ENCODE assay signal across 15 cellular contexts in genomic region chr1:116277840-116278540, GRCh38.
DNase-seq lines count a peak whose midpoint lies in the region; ATAC-seq, FAIRE-seq and TF ChIP-seq lines count a peak whose summit lies in the region.
"Had no signal": no experiment of that assay in that cellular context is flagged by ENCODE, and none has a peak within 500 bp of the region (broad histone marks: within the 10 kb centered on the region; RNA-seq: fewer than 3 reads in every experiment).

No MANE protein-coding gene starts in this region.

- H3K27ac ChIP-seq in GM12878 (ENCODE audit: control insufficient read depth, insufficient read depth), result no peak overlapping the region
- H3K27ac ChIP-seq in esophagus muscularis mucosa (replicated peaks in 1 of 4), result no peak overlapping the region
- H3K27ac ChIP-seq in pancreas, result no peak overlapping the region
- H3K27ac ChIP-seq: BLaER1 had no signal

- no peaks in the 10 kb centered on the region for H3K4me1 ChIP-seq in GM12878 (ENCODE audit: control insufficient read depth, insufficient read depth, low read length)
- no peaks in the 10 kb centered on the region for H3K4me1 ChIP-seq in esophagus muscularis mucosa
- H3K4me1 ChIP-seq in pancreas, result no peaks in the 10 kb centered on the region
- H3K4me1 ChIP-seq: Caco-2 had no signal

- no peaks in the 10 kb centered on the region for H3K36me3 Mint-ChIP-seq in activated T-cell treated with anti-CD3 and anti-CD28 coated beads, Interleukin-2, amount 50 U/mL, for 4 hours (ENCODE audit: insufficient read depth)
- no peaks in the 10 kb centered on the region for H3K36me3 Mint-ChIP-seq in activated CD4-positive, alpha-beta T cell treated with anti-CD3 and anti-CD28 coated beads, Interleukin-2, amount 10 ng/mL, durations not matched to agents 24 days and 14 days (ENCODE audit: low read depth)

- CTCF ChIA-PET in GM12878 (lab: Yijun Ruan, JAX), result interaction anchor here (1.4 kb wide), 1 partner anchor 139 kb away, joined by 3 read pairs; no protein-coding TSS in a partner anchor

- H3K27me3 Mint-ChIP-seq in stimulated activated naive CD8-positive, alpha-beta T cell treated with anti-CD3 and anti-CD28 coated beads, Interleukin-15, amount 100 ng/mL, for 72 hours, result no peaks in the 10 kb centered on the region
- peaks cover 8% of the 10 kb centered on the region for H3K27me3 Mint-ChIP-seq in activated T-cell treated with anti-CD3 and anti-CD28 coated beads, Interleukin-2, amount 50 U/mL, for 4 hours (ENCODE audit: low read depth)
- H3K27me3 Mint-ChIP-seq in activated CD4-positive, alpha-beta T cell treated with anti-CD3 and anti-CD28 coated beads, Interleukin-2, amount 10 ng/mL, durations not matched to agents 24 days and 14 days, result peaks cover 25% of the 10 kb centered on the region

- no peak for TF ChIP-seq EP300 in GM12878 (IDR thresholded peaks at IDR 0.05; ENCODE audit: borderline replicate concordance in 1 of 2, control insufficient read depth in 1 of 2, low read depth in 2 of 2, low read length in 2 of 2)
- TF ChIP-seq EP300 in esophagus muscularis mucosa (IDR thresholded peaks at IDR 0.05), result no peak

- no peaks in the 10 kb centered on the region for H3K4me1 Mint-ChIP-seq in stimulated activated naive CD8-positive, alpha-beta T cell treated with anti-CD3 and anti-CD28 coated beads, Interleukin-15, amount 100 ng/mL, for 72 hours
- H3K4me1 Mint-ChIP-seq in activated T-cell treated with anti-CD3 and anti-CD28 coated beads, Interleukin-2, amount 50 U/mL, for 4 hours (ENCODE audit: low read depth), result no peaks in the 10 kb centered on the region
- H3K4me1 Mint-ChIP-seq in activated CD4-positive, alpha-beta T cell treated with anti-CD3 and anti-CD28 coated beads, Interleukin-2, amount 10 ng/mL, durations not matched to agents 24 days and 14 days, result peaks cover 1% of the 10 kb centered on the region

- H3K9me3 ChIP-seq in GM12878 (replicated peaks; ENCODE audit: control insufficient read depth, insufficient read depth, low read length) (no peaks in the 10 kb centered on the region), esophagus muscularis mucosa (peaks cover 0 to 7% (median 0%) of the 10 kb centered on the region in 4 donors), pancreas (no peaks in the 10 kb centered on the region)
- H3K9me3 ChIP-seq: BLaER1, Caco-2 had no signal

- H3K79me2 ChIP-seq in GM12878 (ENCODE audit: control insufficient read depth, insufficient read depth, low read length), result no peaks in the 10 kb centered on the region

- in situ Hi-C loops in GM12878 (cut with MboI), result no loop called here

- SMC1A ChIA-PET in GM12878 (lab: Charles Lee; ENCODE audit: uncharacterized antibody, unreplicated experiment), result interaction anchor here (0.6 to 1.5 kb wide), 2 partner anchors 12 to 59 kb away, joined by 3 read pairs; no protein-coding TSS in a partner anchor

- intact Hi-C loops in GM12878 (cut with micrococcal nuclease; ENCODE audit: unreplicated experiment) (no loop called here), esophagus muscularis mucosa (cut with DNase I) (no loop called here), pancreas (cut with DNase I) (no loop called here)
- intact Hi-C loops in activated CD4-positive, alpha-beta T cell treated with anti-CD3 and anti-CD28 coated beads, Interleukin-2, amount 10 ng/mL, durations not matched to agents 24 days and 14 days (cut with micrococcal nuclease), result no loop called here

- H3K4me2 ChIP-seq in GM12878 (ENCODE audit: control insufficient read depth, insufficient read depth), result no peak overlapping the region
- H3K4me2 ChIP-seq: BLaER1 had no signal

- no peak for TF ChIP-seq RAD21 in GM12878 (IDR thresholded peaks at IDR 0.05; ENCODE audit: insufficient read depth, low read depth, low read length)

- no peak overlapping the region for H3K9ac ChIP-seq in GM12878 (ENCODE audit: control insufficient read depth, insufficient read depth, low read length)
- H3K9ac ChIP-seq: BLaER1 had no signal

- no peaks in the 10 kb centered on the region for H4K20me1 ChIP-seq in GM12878 (ENCODE audit: control insufficient read depth, insufficient read depth)
- H4K20me1 ChIP-seq: BLaER1 had no signal

- H2AFZ ChIP-seq in GM12878 (ENCODE audit: control insufficient read depth, low read depth, low read length), result no peak overlapping the region

- TF ChIP-seq CTCF in GM12878 (IDR thresholded peaks at IDR 0.05 in 2 of 3, conservative IDR thresholded peaks at IDR 0.05 in 1 of 3; ENCODE audit: control insufficient read depth in 2 of 3, extremely low read depth in 1 of 3, insufficient read depth in 1 of 3, low read depth in 3 of 3, low read length in 3 of 3) (no peak), esophagus muscularis mucosa (IDR thresholded peaks at IDR 0.05) (no peak), pancreas (IDR thresholded peaks at IDR 0.05) (no peak)

- TF ChIP-seq POLR2A in GM12878 (IDR thresholded peaks at IDR 0.05; ENCODE audit: low read depth, low read length), result no peak
- no peak for TF ChIP-seq POLR2A in esophagus muscularis mucosa (IDR thresholded peaks at IDR 0.05; ENCODE audit: low read depth)

- DNase-seq in stimulated activated naive CD8-positive, alpha-beta T cell treated with anti-CD3 and anti-CD28 coated beads, Interleukin-15, Interleukin-2, amounts not matched to agents 100 U/mL and 50 U/mL, for 24 hours, result no peak
- no peak for DNase-seq in stimulated activated naive CD8-positive, alpha-beta T cell treated with anti-CD3 and anti-CD28 coated beads, Interleukin-15, amount 100 ng/mL, for 72 hours
- no peak for DNase-seq in GM12878 (ENCODE audit: low read depth, low spot score)
- DNase-seq in esophagus muscularis mucosa (ENCODE audit: extremely low spot score), result peak; percentile 24
- no peak for DNase-seq in pancreas
- no peak for DNase-seq in activated T-cell treated with anti-CD3 and anti-CD28 coated beads, Interleukin-2, amount 50 U/mL, for 4 hours
- no peak for DNase-seq in activated CD4-positive, alpha-beta T cell treated with anti-CD3 and anti-CD28 coated beads, Interleukin-2, amount 10 ng/mL, durations not matched to agents 24 days and 14 days
- DNase-seq: 8988T; AML-193; Caco-2; CD8-positive, alpha-beta memory T cell; DND-41; GF-D8; H7 had no signal

- BruUV-seq in GM12878 (replicated peaks; lab: Mats Ljungman, UMichigan), result no TSS peak

- RAD21 ChIA-PET in GM12878 (lab: Charles Lee; ENCODE audit: unreplicated experiment), result no interaction called here

- H3K27me3 ChIP-seq in GM12878 (replicated peaks in 1 of 2; ENCODE audit: control insufficient read depth in 2 of 2, insufficient read depth in 2 of 2, low read length in 1 of 2) (no peaks in the 10 kb centered on the region; a peak in 2 of 4 replicates), esophagus muscularis mucosa (peaks cover 0 to 3% (median 0%) of the 10 kb centered on the region in 4 donors), pancreas (no peaks in the 10 kb centered on the region)
- H3K27me3 ChIP-seq: BLaER1 had no signal

- ATAC-seq in stimulated activated naive CD8-positive, alpha-beta T cell treated with anti-CD3 and anti-CD28 coated beads, Interleukin-15, Interleukin-2, amounts not matched to agents 100 U/mL and 50 U/mL, for 24 hours, result peak; percentile 32
- no peak for ATAC-seq in stimulated activated naive CD8-positive, alpha-beta T cell treated with anti-CD3 and anti-CD28 coated beads, Interleukin-15, amount 100 ng/mL, for 72 hours
- ATAC-seq in GM12878, result no peak
- ATAC-seq in pancreas, result no peak
- ATAC-seq in activated T-cell treated with anti-CD3 and anti-CD28 coated beads, Interleukin-2, amount 50 U/mL, for 4 hours, result no peak

- no peaks in the 10 kb centered on the region for H3K9me3 Mint-ChIP-seq in stimulated activated naive CD8-positive, alpha-beta T cell treated with anti-CD3 and anti-CD28 coated beads, Interleukin-15, amount 100 ng/mL, for 72 hours
- peaks cover 14% of the 10 kb centered on the region for H3K9me3 Mint-ChIP-seq in activated T-cell treated with anti-CD3 and anti-CD28 coated beads, Interleukin-2, amount 50 U/mL, for 4 hours
- H3K9me3 Mint-ChIP-seq in activated CD4-positive, alpha-beta T cell treated with anti-CD3 and anti-CD28 coated beads, Interleukin-2, amount 10 ng/mL, durations not matched to agents 24 days and 14 days, result peaks cover 3% of the 10 kb centered on the region

- POLR2A ChIA-PET in GM12878 (lab: Charles Lee), result no interaction called here

- 16% methylated on average over 6 of the region's 6 CpGs for WGBS in GM12878 (ENCODE audit: insufficient coverage, insufficient replicate concordance, low lambda C conversion rate, missing lambda C conversion rate)
- WGBS in esophagus muscularis mucosa, result 66% methylated on average over 6 of the region's 6 CpGs
- 67 to 76% methylated on average over 6 of the region's 6 CpGs for WGBS in pancreas, 2 donors

- peak; percentile 18 for FAIRE-seq in GM12878 (lab: Jason Lieb, UNC)
- FAIRE-seq in pancreas (lab: Jason Lieb, UNC), result no peak

- H3K27ac Mint-ChIP-seq in stimulated activated naive CD8-positive, alpha-beta T cell treated with anti-CD3 and anti-CD28 coated beads, Interleukin-15, amount 100 ng/mL, for 72 hours, result no peak overlapping the region
- H3K27ac Mint-ChIP-seq in activated CD4-positive, alpha-beta T cell treated with anti-CD3 and anti-CD28 coated beads, Interleukin-2, amount 10 ng/mL, durations not matched to agents 24 days and 14 days, result no peak overlapping the region

- H3K4me3 ChIP-seq in GM12878 (no peak overlapping the region), esophagus muscularis mucosa (no peak overlapping the region), pancreas (no peak overlapping the region)
- H3K4me3 ChIP-seq: BLaER1 had no signal

- no peak overlapping the region for H3K4me3 Mint-ChIP-seq in stimulated activated naive CD8-positive, alpha-beta T cell treated with anti-CD3 and anti-CD28 coated beads, Interleukin-15, amount 100 ng/mL, for 72 hours
- no peak overlapping the region for H3K4me3 Mint-ChIP-seq in activated T-cell treated with anti-CD3 and anti-CD28 coated beads, Interleukin-2, amount 50 U/mL, for 4 hours
- H3K4me3 Mint-ChIP-seq in activated CD4-positive, alpha-beta T cell treated with anti-CD3 and anti-CD28 coated beads, Interleukin-2, amount 10 ng/mL, durations not matched to agents 24 days and 14 days, result no peak overlapping the region
- H3K4me3 Mint-ChIP-seq: CD8-positive, alpha-beta memory T cell had no signal

- H3K36me3 ChIP-seq in GM12878 (ENCODE audit: control insufficient read depth in 2 of 2, insufficient read depth in 2 of 2, low read length in 1 of 2) (no peaks in the 10 kb centered on the region), esophagus muscularis mucosa (no peaks in the 10 kb centered on the region), pancreas (no peaks in the 10 kb centered on the region)
- H3K36me3 ChIP-seq: BLaER1 had no signal

TF ChIP-seq in GM12878, 131 proteins besides CTCF, POLR2A, EP300 and RAD21 (continues in another document):
- TF ChIP-seq CHD2 (IDR thresholded peaks at IDR 0.05; ENCODE audit: borderline replicate concordance, low read depth, low read length) (no peak), NFIC (IDR thresholded peaks at IDR 0.05; ENCODE audit: low read depth, low read length) (no peak)
